In the genomic region with DNA sequence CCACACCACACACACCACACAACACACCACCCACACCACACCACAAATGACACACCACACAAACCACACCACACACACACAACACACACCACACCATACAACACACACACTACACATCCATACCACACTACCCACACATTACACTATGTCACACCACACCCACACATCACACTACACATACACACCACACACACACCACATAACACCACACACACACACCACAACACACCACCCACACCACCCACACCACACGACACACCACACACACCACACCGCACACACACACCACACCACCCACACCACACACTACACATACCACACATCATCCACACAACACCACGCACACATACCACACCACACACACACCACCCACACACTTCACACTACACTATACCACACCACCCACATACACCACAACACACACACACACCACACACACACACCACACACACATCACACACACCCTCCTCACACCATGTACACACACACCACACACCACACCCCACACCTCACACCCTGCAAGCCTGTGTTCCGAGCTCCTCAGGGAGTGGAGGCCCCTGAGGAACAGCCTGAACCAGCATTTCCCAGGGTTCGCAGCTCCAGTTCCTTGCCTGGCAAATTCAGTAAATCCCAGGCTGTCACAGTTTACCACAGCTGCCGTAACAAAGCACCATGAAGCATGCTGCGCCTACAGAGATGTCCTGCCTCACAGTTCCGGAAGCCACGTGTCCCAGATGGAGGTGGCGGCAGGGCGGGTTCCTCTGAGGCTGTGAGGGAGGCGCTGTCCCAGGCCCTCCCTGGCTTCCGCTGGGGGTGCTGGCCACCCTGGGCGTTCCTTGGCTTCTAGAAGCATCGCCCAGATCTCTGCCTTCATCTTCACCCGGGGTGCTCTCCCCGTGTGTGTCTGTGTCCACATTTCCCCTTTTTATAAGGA, we compare ENCODE assay signal across 1 cellular context.
A peak's percentile ranks its signal among the peaks of the same experiment; 100 is the strongest.
TF ChIP-seq lines count a peak whose summit lies in the region.

No MANE protein-coding gene starts in this region.

TF ChIP-seq in K562, 482 proteins besides CTCF, POLR2A, EP300 and RAD21 (continued from another document):
- TF ChIP-seq, protein P1, sequence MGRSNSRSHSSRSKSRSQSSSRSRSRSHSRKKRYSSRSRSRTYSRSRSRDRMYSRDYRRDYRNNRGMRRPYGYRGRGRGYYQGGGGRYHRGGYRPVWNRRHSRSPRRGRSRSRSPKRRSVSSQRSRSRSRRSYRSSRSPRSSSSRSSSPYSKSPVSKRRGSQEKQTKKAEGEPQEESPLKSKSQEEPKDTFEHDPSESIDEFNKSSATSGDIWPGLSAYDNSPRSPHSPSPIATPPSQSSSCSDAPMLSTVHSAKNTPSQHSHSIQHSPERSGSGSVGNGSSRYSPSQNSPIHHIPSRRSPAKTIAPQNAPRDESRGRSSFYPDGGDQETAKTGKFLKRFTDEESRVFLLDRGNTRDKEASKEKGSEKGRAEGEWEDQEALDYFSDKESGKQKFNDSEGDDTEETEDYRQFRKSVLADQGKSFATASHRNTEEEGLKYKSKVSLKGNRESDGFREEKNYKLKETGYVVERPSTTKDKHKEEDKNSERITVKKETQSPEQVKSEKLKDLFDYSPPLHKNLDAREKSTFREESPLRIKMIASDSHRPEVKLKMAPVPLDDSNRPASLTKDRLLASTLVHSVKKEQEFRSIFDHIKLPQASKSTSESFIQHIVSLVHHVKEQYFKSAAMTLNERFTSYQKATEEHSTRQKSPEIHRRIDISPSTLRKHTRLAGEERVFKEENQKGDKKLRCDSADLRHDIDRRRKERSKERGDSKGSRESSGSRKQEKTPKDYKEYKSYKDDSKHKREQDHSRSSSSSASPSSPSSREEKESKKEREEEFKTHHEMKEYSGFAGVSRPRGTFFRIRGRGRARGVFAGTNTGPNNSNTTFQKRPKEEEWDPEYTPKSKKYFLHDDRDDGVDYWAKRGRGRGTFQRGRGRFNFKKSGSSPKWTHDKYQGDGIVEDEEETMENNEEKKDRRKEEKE (IDR thresholded peaks at IDR 0.05; ENCODE audit: borderline replicate concordance in 1 of 2, control insufficient read depth in 1 of 2, low read depth in 2 of 2, low read length in 1 of 2): no peak
- TF ChIP-seq ZNF766 (CRISPR knock-in tag; conservative IDR thresholded peaks at IDR 0.05) (no peak), ZNF146 (CRISPR knock-in tag; IDR thresholded peaks at IDR 0.05; ENCODE audit: unreplicated experiment) (no peak), MCM2 (IDR thresholded peaks at IDR 0.05; ENCODE audit: low read depth) (no peak), PHTF2 (CRISPR knock-in tag; IDR thresholded peaks at IDR 0.05) (no peak), RNF2 (IDR thresholded peaks at IDR 0.05) (no peak), PURB (CRISPR knock-in tag; IDR thresholded peaks at IDR 0.05; ENCODE audit: low read depth) (no peak), PHF20 (IDR thresholded peaks at IDR 0.05; ENCODE audit: partially characterized antibody) (peak; percentile 37), ZNF23 (CRISPR knock-in tag; IDR thresholded peaks at IDR 0.05) (no peak), SMARCA5 (IDR thresholded peaks at IDR 0.05) (0 out of 2 replicates have a peak, but pooled peaks have one; percentile 56), LARP7 (IDR thresholded peaks at IDR 0.05) (no peak), IFI16 (CRISPR knock-in tag; IDR thresholded peaks at IDR 0.05) (no peak), EGR1 (conservative IDR thresholded peaks at IDR 0.05) (peak; percentile 84), EHMT2 (IDR thresholded peaks at IDR 0.05) (no peak), ZNF263 (CRISPR knock-in tag; IDR thresholded peaks at IDR 0.05; ENCODE audit: borderline replicate concordance) (no peak), ZKSCAN1 (IDR thresholded peaks at IDR 0.05; ENCODE audit: low read depth, low read length) (no peak), RFX7 (CRISPR knock-in tag; IDR thresholded peaks at IDR 0.05) (no peak), MAFK (IDR thresholded peaks at IDR 0.05; ENCODE audit: low read length) (no peak), ZNF785 (CRISPR knock-in tag; IDR thresholded peaks at IDR 0.05) (no peak), IRF2 (CRISPR knock-in tag; IDR thresholded peaks at IDR 0.05) (no peak), CSDE1 (IDR thresholded peaks at IDR 0.05) (no peak), ZFP30 (CRISPR knock-in tag; IDR thresholded peaks at IDR 0.05; ENCODE audit: borderline replicate concordance) (no peak), SREBF2 (CRISPR knock-in tag; IDR thresholded peaks at IDR 0.05) (no peak), ELF4 (CRISPR knock-in tag; IDR thresholded peaks at IDR 0.05) (peak; percentile 63; the same call in 1 of the 2 replicates), ZNF780A (CRISPR knock-in tag; IDR thresholded peaks at IDR 0.05) (no peak), STAT5B (CRISPR knock-in tag; IDR thresholded peaks at IDR 0.05) (no peak)
- TF ChIP-seq, protein P2, sequence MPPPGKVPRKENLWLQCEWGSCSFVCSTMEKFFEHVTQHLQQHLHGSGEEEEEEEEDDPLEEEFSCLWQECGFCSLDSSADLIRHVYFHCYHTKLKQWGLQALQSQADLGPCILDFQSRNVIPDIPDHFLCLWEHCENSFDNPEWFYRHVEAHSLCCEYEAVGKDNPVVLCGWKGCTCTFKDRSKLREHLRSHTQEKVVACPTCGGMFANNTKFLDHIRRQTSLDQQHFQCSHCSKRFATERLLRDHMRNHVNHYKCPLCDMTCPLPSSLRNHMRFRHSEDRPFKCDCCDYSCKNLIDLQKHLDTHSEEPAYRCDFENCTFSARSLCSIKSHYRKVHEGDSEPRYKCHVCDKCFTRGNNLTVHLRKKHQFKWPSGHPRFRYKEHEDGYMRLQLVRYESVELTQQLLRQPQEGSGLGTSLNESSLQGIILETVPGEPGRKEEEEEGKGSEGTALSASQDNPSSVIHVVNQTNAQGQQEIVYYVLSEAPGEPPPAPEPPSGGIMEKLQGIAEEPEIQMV (tag; conservative IDR thresholded peaks at IDR 0.05; ENCODE audit: low read depth): no peak
- TF ChIP-seq, protein P3, sequence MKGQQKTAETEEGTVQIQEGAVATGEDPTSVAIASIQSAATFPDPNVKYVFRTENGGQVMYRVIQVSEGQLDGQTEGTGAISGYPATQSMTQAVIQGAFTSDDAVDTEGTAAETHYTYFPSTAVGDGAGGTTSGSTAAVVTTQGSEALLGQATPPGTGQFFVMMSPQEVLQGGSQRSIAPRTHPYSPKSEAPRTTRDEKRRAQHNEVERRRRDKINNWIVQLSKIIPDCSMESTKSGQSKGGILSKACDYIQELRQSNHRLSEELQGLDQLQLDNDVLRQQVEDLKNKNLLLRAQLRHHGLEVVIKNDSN (CRISPR knock-in tag; IDR thresholded peaks at IDR 0.05): peak; percentile 33
- TF ChIP-seq, protein P4, sequence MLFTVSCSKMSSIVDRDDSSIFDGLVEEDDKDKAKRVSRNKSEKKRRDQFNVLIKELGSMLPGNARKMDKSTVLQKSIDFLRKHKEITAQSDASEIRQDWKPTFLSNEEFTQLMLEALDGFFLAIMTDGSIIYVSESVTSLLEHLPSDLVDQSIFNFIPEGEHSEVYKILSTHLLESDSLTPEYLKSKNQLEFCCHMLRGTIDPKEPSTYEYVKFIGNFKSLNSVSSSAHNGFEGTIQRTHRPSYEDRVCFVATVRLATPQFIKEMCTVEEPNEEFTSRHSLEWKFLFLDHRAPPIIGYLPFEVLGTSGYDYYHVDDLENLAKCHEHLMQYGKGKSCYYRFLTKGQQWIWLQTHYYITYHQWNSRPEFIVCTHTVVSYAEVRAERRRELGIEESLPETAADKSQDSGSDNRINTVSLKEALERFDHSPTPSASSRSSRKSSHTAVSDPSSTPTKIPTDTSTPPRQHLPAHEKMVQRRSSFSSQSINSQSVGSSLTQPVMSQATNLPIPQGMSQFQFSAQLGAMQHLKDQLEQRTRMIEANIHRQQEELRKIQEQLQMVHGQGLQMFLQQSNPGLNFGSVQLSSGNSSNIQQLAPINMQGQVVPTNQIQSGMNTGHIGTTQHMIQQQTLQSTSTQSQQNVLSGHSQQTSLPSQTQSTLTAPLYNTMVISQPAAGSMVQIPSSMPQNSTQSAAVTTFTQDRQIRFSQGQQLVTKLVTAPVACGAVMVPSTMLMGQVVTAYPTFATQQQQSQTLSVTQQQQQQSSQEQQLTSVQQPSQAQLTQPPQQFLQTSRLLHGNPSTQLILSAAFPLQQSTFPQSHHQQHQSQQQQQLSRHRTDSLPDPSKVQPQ (CRISPR knock-in tag; IDR thresholded peaks at IDR 0.05; ENCODE audit: borderline replicate concordance): no peak
- TF ChIP-seq, protein P5, sequence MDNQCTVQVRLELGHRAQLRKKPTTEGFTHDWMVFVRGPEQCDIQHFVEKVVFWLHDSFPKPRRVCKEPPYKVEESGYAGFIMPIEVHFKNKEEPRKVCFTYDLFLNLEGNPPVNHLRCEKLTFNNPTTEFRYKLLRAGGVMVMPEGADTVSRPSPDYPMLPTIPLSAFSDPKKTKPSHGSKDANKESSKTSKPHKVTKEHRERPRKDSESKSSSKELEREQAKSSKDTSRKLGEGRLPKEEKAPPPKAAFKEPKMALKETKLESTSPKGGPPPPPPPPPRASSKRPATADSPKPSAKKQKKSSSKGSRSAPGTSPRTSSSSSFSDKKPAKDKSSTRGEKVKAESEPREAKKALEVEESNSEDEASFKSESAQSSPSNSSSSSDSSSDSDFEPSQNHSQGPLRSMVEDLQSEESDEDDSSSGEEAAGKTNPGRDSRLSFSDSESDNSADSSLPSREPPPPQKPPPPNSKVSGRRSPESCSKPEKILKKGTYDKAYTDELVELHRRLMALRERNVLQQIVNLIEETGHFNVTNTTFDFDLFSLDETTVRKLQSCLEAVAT (IDR thresholded peaks at IDR 0.05): peak in 1 of 2 experiments; percentile 62; a peak in 2 of 4 replicates
- TF ChIP-seq, protein P6, sequence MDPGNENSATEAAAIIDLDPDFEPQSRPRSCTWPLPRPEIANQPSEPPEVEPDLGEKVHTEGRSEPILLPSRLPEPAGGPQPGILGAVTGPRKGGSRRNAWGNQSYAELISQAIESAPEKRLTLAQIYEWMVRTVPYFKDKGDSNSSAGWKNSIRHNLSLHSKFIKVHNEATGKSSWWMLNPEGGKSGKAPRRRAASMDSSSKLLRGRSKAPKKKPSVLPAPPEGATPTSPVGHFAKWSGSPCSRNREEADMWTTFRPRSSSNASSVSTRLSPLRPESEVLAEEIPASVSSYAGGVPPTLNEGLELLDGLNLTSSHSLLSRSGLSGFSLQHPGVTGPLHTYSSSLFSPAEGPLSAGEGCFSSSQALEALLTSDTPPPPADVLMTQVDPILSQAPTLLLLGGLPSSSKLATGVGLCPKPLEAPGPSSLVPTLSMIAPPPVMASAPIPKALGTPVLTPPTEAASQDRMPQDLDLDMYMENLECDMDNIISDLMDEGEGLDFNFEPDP (CRISPR knock-in tag; IDR thresholded peaks at IDR 0.05): no peak
- TF ChIP-seq, protein P7, sequence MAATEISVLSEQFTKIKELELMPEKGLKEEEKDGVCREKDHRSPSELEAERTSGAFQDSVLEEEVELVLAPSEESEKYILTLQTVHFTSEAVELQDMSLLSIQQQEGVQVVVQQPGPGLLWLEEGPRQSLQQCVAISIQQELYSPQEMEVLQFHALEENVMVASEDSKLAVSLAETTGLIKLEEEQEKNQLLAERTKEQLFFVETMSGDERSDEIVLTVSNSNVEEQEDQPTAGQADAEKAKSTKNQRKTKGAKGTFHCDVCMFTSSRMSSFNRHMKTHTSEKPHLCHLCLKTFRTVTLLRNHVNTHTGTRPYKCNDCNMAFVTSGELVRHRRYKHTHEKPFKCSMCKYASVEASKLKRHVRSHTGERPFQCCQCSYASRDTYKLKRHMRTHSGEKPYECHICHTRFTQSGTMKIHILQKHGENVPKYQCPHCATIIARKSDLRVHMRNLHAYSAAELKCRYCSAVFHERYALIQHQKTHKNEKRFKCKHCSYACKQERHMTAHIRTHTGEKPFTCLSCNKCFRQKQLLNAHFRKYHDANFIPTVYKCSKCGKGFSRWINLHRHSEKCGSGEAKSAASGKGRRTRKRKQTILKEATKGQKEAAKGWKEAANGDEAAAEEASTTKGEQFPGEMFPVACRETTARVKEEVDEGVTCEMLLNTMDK (IDR thresholded peaks at IDR 0.05; ENCODE audit: borderline replicate concordance, insufficient read depth, low read depth, low read length, poor library complexity, severe bottlenecking): no peak
- TF ChIP-seq, protein P8, sequence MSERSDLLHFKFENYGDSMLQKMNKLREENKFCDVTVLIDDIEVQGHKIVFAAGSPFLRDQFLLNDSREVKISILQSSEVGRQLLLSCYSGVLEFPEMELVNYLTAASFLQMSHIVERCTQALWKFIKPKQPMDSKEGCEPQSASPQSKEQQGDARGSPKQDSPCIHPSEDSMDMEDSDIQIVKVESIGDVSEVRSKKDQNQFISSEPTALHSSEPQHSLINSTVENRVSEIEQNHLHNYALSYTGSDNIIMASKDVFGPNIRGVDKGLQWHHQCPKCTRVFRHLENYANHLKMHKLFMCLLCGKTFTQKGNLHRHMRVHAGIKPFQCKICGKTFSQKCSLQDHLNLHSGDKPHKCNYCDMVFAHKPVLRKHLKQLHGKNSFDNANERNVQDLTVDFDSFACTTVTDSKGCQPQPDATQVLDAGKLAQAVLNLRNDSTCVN (CRISPR knock-in tag; IDR thresholded peaks at IDR 0.05): peak; percentile 67; the same call in 1 of the 2 replicates
- TF ChIP-seq, protein P9, sequence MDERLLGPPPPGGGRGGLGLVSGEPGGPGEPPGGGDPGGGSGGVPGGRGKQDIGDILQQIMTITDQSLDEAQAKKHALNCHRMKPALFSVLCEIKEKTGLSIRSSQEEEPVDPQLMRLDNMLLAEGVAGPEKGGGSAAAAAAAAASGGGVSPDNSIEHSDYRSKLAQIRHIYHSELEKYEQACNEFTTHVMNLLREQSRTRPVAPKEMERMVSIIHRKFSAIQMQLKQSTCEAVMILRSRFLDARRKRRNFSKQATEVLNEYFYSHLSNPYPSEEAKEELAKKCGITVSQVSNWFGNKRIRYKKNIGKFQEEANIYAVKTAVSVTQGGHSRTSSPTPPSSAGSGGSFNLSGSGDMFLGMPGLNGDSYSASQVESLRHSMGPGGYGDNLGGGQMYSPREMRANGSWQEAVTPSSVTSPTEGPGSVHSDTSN (CRISPR knock-in tag; IDR thresholded peaks at IDR 0.05; ENCODE audit: low read depth): no peak
- TF ChIP-seq, protein P9 (tag; conservative IDR thresholded peaks at IDR 0.05; ENCODE audit: low read depth): no peak
- TF ChIP-seq, protein P10, sequence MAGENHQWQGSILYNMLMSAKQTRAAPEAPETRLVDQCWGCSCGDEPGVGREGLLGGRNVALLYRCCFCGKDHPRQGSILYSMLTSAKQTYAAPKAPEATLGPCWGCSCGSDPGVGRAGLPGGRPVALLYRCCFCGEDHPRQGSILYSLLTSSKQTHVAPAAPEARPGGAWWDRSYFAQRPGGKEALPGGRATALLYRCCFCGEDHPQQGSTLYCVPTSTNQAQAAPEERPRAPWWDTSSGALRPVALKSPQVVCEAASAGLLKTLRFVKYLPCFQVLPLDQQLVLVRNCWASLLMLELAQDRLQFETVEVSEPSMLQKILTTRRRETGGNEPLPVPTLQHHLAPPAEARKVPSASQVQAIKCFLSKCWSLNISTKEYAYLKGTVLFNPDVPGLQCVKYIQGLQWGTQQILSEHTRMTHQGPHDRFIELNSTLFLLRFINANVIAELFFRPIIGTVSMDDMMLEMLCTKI (IDR thresholded peaks at IDR 0.05; ENCODE audit: partially characterized antibody): no peak
